In the genomic region with DNA sequence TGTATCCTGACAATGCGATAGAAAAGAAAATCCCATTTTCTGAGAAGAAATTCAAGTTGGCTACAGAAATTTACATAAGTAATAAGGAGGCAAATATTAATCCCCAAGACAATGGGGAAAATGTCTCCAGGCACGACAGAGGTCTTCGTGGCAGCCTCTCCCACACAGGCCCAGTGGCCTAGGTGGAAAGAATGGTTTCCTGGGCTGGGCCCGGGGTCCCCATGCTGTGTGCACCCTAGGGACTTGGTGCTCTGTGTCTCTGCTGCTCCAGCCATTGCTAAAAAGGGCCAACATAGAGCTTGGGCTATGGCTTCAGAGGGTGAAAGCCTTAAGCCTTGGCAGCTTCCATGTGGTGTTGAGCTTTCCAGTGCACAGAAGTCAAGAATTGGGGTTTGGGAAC, we compare ENCODE assay signal across 27 cellular contexts.
DNase-seq lines count a peak whose midpoint lies in the region; TF ChIP-seq lines count a peak whose summit lies in the region.
"Had no signal": no experiment of that assay in that cellular context is flagged by ENCODE, and none has a peak within 500 bp of the region (broad histone marks: within the 10 kb centered on the region; RNA-seq: fewer than 3 reads in every experiment).

No MANE protein-coding gene starts in this region.

- DNase-seq in SW480 (ENCODE audit: low spot score) = no peak
- DNase-seq: 8988T; ACHN; AML-193; BE2C; C1 segment of cervical spinal cord; Caco-2; Calu3; CD4-positive, alpha-beta memory T cell; CD4-positive, alpha-beta T cell; CD4-positive, CD25-positive, alpha-beta regulatory T cell; CD8-positive, alpha-beta memory T cell; CD8-positive, alpha-beta T cell; COR-L47; DMS 273 treated with DMSO at 0.1 percent for 48 hours; DMS153; DMS53; DMS79; DMS79 treated with DMSO at 0.1 percent for 48 hours; DND-41; EL had no signal

- no peak for TF ChIP-seq CTCF in HEK293 (tag by site-specific recombination; IDR thresholded peaks at IDR 0.05)

- CTCF ChIA-PET in HEK293 (lab: Yijun Ruan, JAX) = no interaction called here

- no peaks in the 10 kb centered on the region for H3K4me1 ChIP-seq in HEK293 (ENCODE audit: control insufficient read depth, insufficient read depth, low read length)
- H3K4me1 ChIP-seq: BE2C, BLaER1 had no signal

- no peaks in the 10 kb centered on the region for H3K36me3 ChIP-seq in HEK293 (ENCODE audit: control insufficient read depth in 2 of 2, insufficient read depth in 1 of 2, low read length in 2 of 2)
- H3K36me3 ChIP-seq: BE2C; BLaER1; BLaER1 treated with 17β-estradiol and CSF1 and Interleukin-3, amounts not matched to agents 10 nM and 100 nM had no signal

- H3K4me3 ChIP-seq in HEK293 (ENCODE audit: low read depth, low read length) = no peak overlapping the region
- H3K4me3 ChIP-seq: A549; BLaER1; BLaER1 treated with 17β-estradiol and CSF1 and Interleukin-3, amounts not matched to agents 10 nM and 100 nM had no signal

- H3K9me3 ChIP-seq in HEK293 (ENCODE audit: control insufficient read depth, insufficient read depth, low read depth, low read length) = no peaks in the 10 kb centered on the region
- H3K9me3 ChIP-seq: BE2C had no signal

- H3K27ac ChIP-seq in HEK293 (ENCODE audit: extremely low read depth, low read depth, low read length) = no peak overlapping the region
- H3K27ac ChIP-seq: 22Rv1; A549; BLaER1; BLaER1 treated with 17β-estradiol and CSF1 and Interleukin-3, amounts not matched to agents 10 nM and 100 nM; C4-2B had no signal

- POLR2A ChIA-PET in HEK293 (lab: Yijun Ruan, JAX) = no interaction called here

TF ChIP-seq in HEK293, 187 proteins besides CTCF, POLR2A, EP300 and RAD21:
- TF ChIP-seq ZNF585B (tag by site-specific recombination; IDR thresholded peaks at IDR 0.05) (peak; percentile 16; the same call in 1 of the 2 replicates), ZBTB17 (tag by site-specific recombination; IDR thresholded peaks at IDR 0.05) (no peak)
